ENCODE assay signal across 20 cellular contexts in the genomic region with DNA sequence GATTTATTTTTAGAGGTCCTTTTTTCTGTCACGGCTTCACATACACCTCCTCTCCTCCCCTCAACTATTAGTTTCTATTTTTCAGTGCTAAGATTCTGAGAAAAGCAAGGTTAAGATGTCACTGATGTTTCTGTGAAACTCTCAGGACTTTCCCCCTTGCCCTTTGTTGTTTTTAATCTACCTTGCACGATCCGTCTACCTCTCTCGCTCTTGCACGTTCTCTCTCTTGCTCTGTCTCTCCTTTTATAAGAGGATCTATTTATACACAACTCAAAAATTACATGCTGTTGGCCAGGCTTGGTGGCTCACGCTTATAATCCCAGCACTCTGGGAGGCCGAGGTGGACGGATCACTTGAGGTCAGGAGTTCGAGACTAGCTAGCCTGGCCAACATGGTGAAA. TPM values are rescaled to one million over a fixed set of nuclear protein-coding genes. Genes with fewer than 3 reads are reported as not detected.
A peak's percentile ranks its signal among the peaks of the same experiment; 100 is the strongest.
DNase-seq lines count a peak whose midpoint lies in the region; ATAC-seq and TF ChIP-seq lines count a peak whose summit lies in the region.
"Had no signal": no experiment of that assay in that cellular context is flagged by ENCODE, and none has a peak within 500 bp of the region (broad histone marks: within the 10 kb centered on the region; RNA-seq: fewer than 3 reads in every experiment).

No MANE protein-coding gene starts in this region.

- POLR2A ChIA-PET in activated CD4-positive, alpha-beta memory T cell treated with anti-CD3 and anti-CD28 coated beads for 36 hours (lab: Charles Lee), result no interaction called here
- POLR2A ChIA-PET in A673 (lab: Charles Lee; ENCODE audit: low non-redundant PET), result no interaction called here

- DNase-seq in left ventricle myocardium superior (no peak), right atrium auricular region (ENCODE audit: low spot score) (no peak), upper lobe of right lung (peak; percentile 47), A673 (ENCODE audit: low spot score) (no peak), sciatic nerve (ENCODE audit: low spot score) (no peak), NCI-H2227 treated with DMSO at 0.1 percent for 48 hours (lab: John Stamatoyannopoulos, UW) (no peak)
- DNase-seq in activated CD4-positive, alpha-beta memory T cell treated with anti-CD3 and anti-CD28 coated beads for 36 hours, result peak; percentile 27
- no peak for DNase-seq in activated naive CD8-positive, alpha-beta T cell treated with anti-CD3 and anti-CD28 coated beads, Interleukin-2, amount 50 U/mL, for 24 hours
- DNase-seq: central memory CD4-positive, alpha-beta T cell; esophagus squamous epithelium; mesendoderm; NCI-H187 treated with DMSO at 0.1 percent for 48 hours; NCI-H345; nephron progenitor cell; Peyer's patch; posterior cingulate gyrus; stimulated activated CD4-positive, alpha-beta T cell treated with anti-CD3 and anti-CD28 coated beads, Interleukin-2, amount 100 ng/mL, for 48 hours; T1000 had no signal

- peak overlapping the region; percentile 84 for H3K27ac Mint-ChIP-seq in activated CD4-positive, alpha-beta memory T cell treated with anti-CD3 and anti-CD28 coated beads for 36 hours
- H3K27ac Mint-ChIP-seq in activated naive CD8-positive, alpha-beta T cell treated with anti-CD3 and anti-CD28 coated beads, Interleukin-2, amount 50 U/mL, for 24 hours, result peak overlapping the region; percentile 84
- H3K27ac Mint-ChIP-seq: nephron progenitor cell had no signal

- CTCF ChIA-PET in activated CD4-positive, alpha-beta memory T cell treated with anti-CD3 and anti-CD28 coated beads for 36 hours (lab: Charles Lee), result interaction anchor here (1.0 kb wide), 1 partner anchor 11 kb away, joined by 3 read pairs; no protein-coding TSS in a partner anchor
- CTCF ChIA-PET in A673 (lab: Charles Lee), result no interaction called here

- H3K27me3 ChIP-seq in right atrium auricular region, result no peaks in the 10 kb centered on the region
- H3K27me3 ChIP-seq in upper lobe of right lung, result no peaks in the 10 kb centered on the region
- no peaks in the 10 kb centered on the region for H3K27me3 ChIP-seq in A673 (replicated peaks; ENCODE audit: insufficient read depth, low read depth, low read length, poor library complexity)
- H3K27me3 ChIP-seq: esophagus squamous epithelium, Peyer's patch had no signal

- ATAC-seq in left ventricle myocardium superior (peak; percentile 52), upper lobe of right lung (no peak), sciatic nerve (no peak)
- ATAC-seq in activated naive CD8-positive, alpha-beta T cell treated with anti-CD3 and anti-CD28 coated beads, Interleukin-2, amount 50 U/mL, for 24 hours, result peak; percentile 52

- BruUV-seq in A673 (replicated peaks; lab: Mats Ljungman, UMichigan), result no TSS peak

- H3K4me3 ChIP-seq in right atrium auricular region, result no peak overlapping the region
- no peak overlapping the region for H3K4me3 ChIP-seq in upper lobe of right lung
- no peak overlapping the region for H3K4me3 ChIP-seq in A673 (ENCODE audit: low read depth, low read length, poor library complexity, severe bottlenecking)
- H3K4me3 ChIP-seq: esophagus squamous epithelium, Peyer's patch, SK-N-MC, skin epidermis had no signal

- H3K4me1 ChIP-seq in right atrium auricular region (no peaks in the 10 kb centered on the region), upper lobe of right lung (no peaks in the 10 kb centered on the region), A673 (ENCODE audit: insufficient read depth, low read length, poor library complexity, severe bottlenecking) (no peaks in the 10 kb centered on the region)
- H3K4me1 ChIP-seq: esophagus squamous epithelium, Peyer's patch had no signal

- intact Hi-C loops in left ventricle myocardium superior (cut with micrococcal nuclease), result no loop called here
- intact Hi-C loops in activated CD4-positive, alpha-beta memory T cell treated with anti-CD3 and anti-CD28 coated beads for 36 hours (cut with micrococcal nuclease), result loop anchor here (1.0 to 10.0 kb wide), 3 partner anchors 39 to 161 kb away; partner anchors contain the start of gene DPH1
- intact Hi-C loops in upper lobe of right lung (cut with DNase I), result no loop called here
- intact Hi-C loops in A673 (cut with micrococcal nuclease; ENCODE audit: unreplicated experiment), result no loop called here
- intact Hi-C loops in sciatic nerve (cut with DNase I), result no loop called here

- peaks cover 34% of the 10 kb centered on the region for H3K36me3 ChIP-seq in right atrium auricular region
- peaks cover 57% of the 10 kb centered on the region for H3K36me3 ChIP-seq in upper lobe of right lung
- H3K36me3 ChIP-seq in A673 (ENCODE audit: insufficient read depth, low read length, poor library complexity, severe bottlenecking), result peaks cover 58% of the 10 kb centered on the region

- H3K4me1 Mint-ChIP-seq in activated CD4-positive, alpha-beta memory T cell treated with anti-CD3 and anti-CD28 coated beads for 36 hours (ENCODE audit: low read depth), result peaks cover 50% of the 10 kb centered on the region
- peaks cover 54% of the 10 kb centered on the region for H3K4me1 Mint-ChIP-seq in activated naive CD8-positive, alpha-beta T cell treated with anti-CD3 and anti-CD28 coated beads, Interleukin-2, amount 50 U/mL, for 24 hours

- peak overlapping the region; percentile 20 for H3K4me3 Mint-ChIP-seq in activated CD4-positive, alpha-beta memory T cell treated with anti-CD3 and anti-CD28 coated beads for 36 hours
- H3K4me3 Mint-ChIP-seq in activated naive CD8-positive, alpha-beta T cell treated with anti-CD3 and anti-CD28 coated beads, Interleukin-2, amount 50 U/mL, for 24 hours, result peak overlapping the region; percentile 58
- H3K4me3 Mint-ChIP-seq: nephron progenitor cell had no signal

- no peaks in the 10 kb centered on the region for H3K9me3 Mint-ChIP-seq in activated CD4-positive, alpha-beta memory T cell treated with anti-CD3 and anti-CD28 coated beads for 36 hours
- no peaks in the 10 kb centered on the region for H3K9me3 Mint-ChIP-seq in activated naive CD8-positive, alpha-beta T cell treated with anti-CD3 and anti-CD28 coated beads, Interleukin-2, amount 50 U/mL, for 24 hours
- H3K9me3 Mint-ChIP-seq: nephron progenitor cell had no signal

- TF ChIP-seq CTCF in right atrium auricular region (IDR thresholded peaks at IDR 0.05) (no peak), upper lobe of right lung (IDR thresholded peaks at IDR 0.05) (no peak), A673 (conservative IDR thresholded peaks at IDR 0.05; ENCODE audit: low read depth, low read length) (no peak)

- peaks cover 45% of the 10 kb centered on the region for H3K36me3 Mint-ChIP-seq in activated CD4-positive, alpha-beta memory T cell treated with anti-CD3 and anti-CD28 coated beads for 36 hours
- peaks cover 55% of the 10 kb centered on the region for H3K36me3 Mint-ChIP-seq in activated naive CD8-positive, alpha-beta T cell treated with anti-CD3 and anti-CD28 coated beads, Interleukin-2, amount 50 U/mL, for 24 hours (ENCODE audit: low read depth)

- H3K27me3 Mint-ChIP-seq in activated CD4-positive, alpha-beta memory T cell treated with anti-CD3 and anti-CD28 coated beads for 36 hours, result no peaks in the 10 kb centered on the region
- no peaks in the 10 kb centered on the region for H3K27me3 Mint-ChIP-seq in activated naive CD8-positive, alpha-beta T cell treated with anti-CD3 and anti-CD28 coated beads, Interleukin-2, amount 50 U/mL, for 24 hours

- H3K27ac ChIP-seq in right atrium auricular region (no peak overlapping the region), upper lobe of right lung (no peak overlapping the region), A673 (ENCODE audit: low read depth, low read length, poor library complexity, severe bottlenecking) (no peak overlapping the region)
- H3K27ac ChIP-seq: esophagus squamous epithelium, Peyer's patch, SK-N-MC, skin epidermis had no signal

- H3K9me3 ChIP-seq in right atrium auricular region, result no peaks in the 10 kb centered on the region
- no peaks in the 10 kb centered on the region for H3K9me3 ChIP-seq in upper lobe of right lung
- no peaks in the 10 kb centered on the region for H3K9me3 ChIP-seq in A673 (ENCODE audit: low read depth, low read length, poor library complexity, severe bottlenecking)
- H3K9me3 ChIP-seq: esophagus squamous epithelium, Peyer's patch had no signal

RNA-seq across cellular contexts. Expression of gene RPA1, which starts 43.6 kb away (rescaled TPM):
- total RNA-seq in left ventricle myocardium superior (46.0 TPM), right atrium auricular region (10 to 100 TPM; 20.9 to 26.9 TPM), upper lobe of right lung (56.7 TPM), A673 (2021) (211 and 231 TPM in 2 replicates), sciatic nerve (83.0 TPM)
- total RNA-seq in activated CD4-positive, alpha-beta memory T cell treated with anti-CD3 and anti-CD28 coated beads for 36 hours, result 100 to 1,000 TPM; 159 to 168 TPM

RNA-seq across cellular contexts. Expression of gene SMYD4, which starts 43.7 kb away (rescaled TPM):
- 6.9 TPM for total RNA-seq in left ventricle myocardium superior
- total RNA-seq in right atrium auricular region, result 1 to 10 TPM; 6.2 to 7.1 TPM
- 10 to 100 TPM; 14.5 to 15.8 TPM for total RNA-seq in activated CD4-positive, alpha-beta memory T cell treated with anti-CD3 and anti-CD28 coated beads for 36 hours
- 17.8 TPM for total RNA-seq in upper lobe of right lung
- total RNA-seq in A673 (2021), result 28.1 and 31.6 TPM in 2 replicates
- total RNA-seq in sciatic nerve, result 17.7 TPM

Comparison
In these comparisons a context has a peak if more than half of its experiments do, and no peak if none do; other contexts are left out.
1. ATAC-seq: peak in left ventricle myocardium superior (single experiment) and activated naive CD8-positive, alpha-beta T cell treated with anti-CD3 and anti-CD28 coated beads, Interleukin-2, amount 50 U/mL, for 24 hours (single experiment); none in upper lobe of right lung (single experiment) and sciatic nerve (single experiment).
2. DNase-seq: peak in activated CD4-positive, alpha-beta memory T cell treated with anti-CD3 and anti-CD28 coated beads for 36 hours (single experiment) and upper lobe of right lung (single experiment); none in left ventricle myocardium superior (single experiment), right atrium auricular region (single experiment), activated naive CD8-positive, alpha-beta T cell treated with anti-CD3 and anti-CD28 coated beads, Interleukin-2, amount 50 U/mL, for 24 hours (single experiment), A673 (single experiment), sciatic nerve (single experiment) and NCI-H2227 treated with DMSO at 0.1 percent for 48 hours (single experiment).